8 cellular contexts compared by ENCODE assay signal in genomic region chr14:100192250-100192671, GRCh38. TPM values are rescaled to one million over a fixed set of nuclear protein-coding genes. Genes with fewer than 3 reads are reported as not detected.
DNase-seq lines count a peak whose midpoint lies in the region; ATAC-seq and TF ChIP-seq lines count a peak whose summit lies in the region.

No MANE protein-coding gene starts in this region.

- H3K36me3 Mint-ChIP-seq in HFFc6 (ENCODE audit: low read depth), result no peaks in the 10 kb centered on the region
- no peaks in the 10 kb centered on the region for H3K36me3 Mint-ChIP-seq in activated T-helper 1 cell treated with anti-CD3 and anti-CD28 coated beads, Interleukin-12 subunit alpha, Interleukin-12 subunit beta, Interleukin-2, Interleukin-4 antibody, amounts not matched to agents 30 ng/mL and 10 ng/mL and 1 ng/mL, durations not matched to agents 14 hours and 24 hours and 36 hours (ENCODE audit: low read depth)
- H3K36me3 Mint-ChIP-seq in stimulated activated effector memory CD8-positive, alpha-beta T cell treated with anti-CD3 and anti-CD28 coated beads, Interleukin-12 subunit alpha, Interleukin-12 subunit beta, amount 100 ng/mL, for 72 hours, result peaks cover 7% of the 10 kb centered on the region

- no peaks in the 10 kb centered on the region; the same call in none of the 2 replicates for H3K27me3 Mint-ChIP-seq in HFFc6 (ENCODE audit: insufficient read depth)
- H3K27me3 Mint-ChIP-seq in activated T-helper 1 cell treated with anti-CD3 and anti-CD28 coated beads, Interleukin-12 subunit alpha, Interleukin-12 subunit beta, Interleukin-2, Interleukin-4 antibody, amounts not matched to agents 30 ng/mL and 10 ng/mL and 1 ng/mL, durations not matched to agents 14 hours and 24 hours and 36 hours (ENCODE audit: insufficient read depth), result no peaks in the 10 kb centered on the region

- H3K36me3 ChIP-seq in right atrium auricular region, result no peaks in the 10 kb centered on the region

- no peaks in the 10 kb centered on the region for H3K27me3 ChIP-seq in right atrium auricular region

- H3K4me3 Mint-ChIP-seq in HFFc6, result peak overlapping the region; percentile 65
- peak overlapping the region; percentile 60 for H3K4me3 Mint-ChIP-seq in activated T-helper 1 cell treated with anti-CD3 and anti-CD28 coated beads, Interleukin-12 subunit alpha, Interleukin-12 subunit beta, Interleukin-2, Interleukin-4 antibody, amounts not matched to agents 30 ng/mL and 10 ng/mL and 1 ng/mL, durations not matched to agents 14 hours and 24 hours and 36 hours
- H3K4me3 Mint-ChIP-seq in stimulated activated effector memory CD8-positive, alpha-beta T cell treated with anti-CD3 and anti-CD28 coated beads, Interleukin-12 subunit alpha, Interleukin-12 subunit beta, amount 100 ng/mL, for 72 hours, result peak overlapping the region; percentile 78

- intact Hi-C loops in activated T-helper 1 cell treated with anti-CD3 and anti-CD28 coated beads, Interleukin-12 subunit alpha, Interleukin-12 subunit beta, Interleukin-2, Interleukin-4 antibody, amounts not matched to agents 30 ng/mL and 10 ng/mL and 1 ng/mL, durations not matched to agents 14 hours and 24 hours and 36 hours (cut with micrococcal nuclease), result loop anchor here (2.0 to 10.0 kb wide), 2 partner anchors 123 to 587 kb away; partner anchors contain the start of gene CCDC85C

- no peaks in the 10 kb centered on the region for H3K9me3 ChIP-seq in right atrium auricular region

- ATAC-seq in stimulated activated effector memory CD8-positive, alpha-beta T cell treated with anti-CD3 and anti-CD28 coated beads, Interleukin-12 subunit alpha, Interleukin-12 subunit beta, amount 100 ng/mL, for 72 hours, result no peak
- ATAC-seq in GM21717 (IDR thresholded peaks at IDR 0.05; ENCODE audit: unreplicated experiment), result no peak
- ATAC-seq in GM21737 (IDR thresholded peaks at IDR 0.05; ENCODE audit: unreplicated experiment), result no peak

- H3K9me3 Mint-ChIP-seq in HFFc6, result no peaks in the 10 kb centered on the region
- no peaks in the 10 kb centered on the region for H3K9me3 Mint-ChIP-seq in activated T-helper 1 cell treated with anti-CD3 and anti-CD28 coated beads, Interleukin-12 subunit alpha, Interleukin-12 subunit beta, Interleukin-2, Interleukin-4 antibody, amounts not matched to agents 30 ng/mL and 10 ng/mL and 1 ng/mL, durations not matched to agents 14 hours and 24 hours and 36 hours
- H3K9me3 Mint-ChIP-seq in stimulated activated effector memory CD8-positive, alpha-beta T cell treated with anti-CD3 and anti-CD28 coated beads, Interleukin-12 subunit alpha, Interleukin-12 subunit beta, amount 100 ng/mL, for 72 hours, result no peaks in the 10 kb centered on the region

- no peak for DNase-seq in HFFc6
- DNase-seq in activated T-helper 1 cell treated with anti-CD3 and anti-CD28 coated beads, Interleukin-12 subunit alpha, Interleukin-12 subunit beta, Interleukin-2, Interleukin-4 antibody, amounts not matched to agents 30 ng/mL and 10 ng/mL and 1 ng/mL, durations not matched to agents 14 hours and 24 hours and 36 hours (ENCODE audit: low spot score), result peak; percentile 4
- DNase-seq in right atrium auricular region (ENCODE audit: low spot score), result no peak
- DNase-seq in stimulated activated effector memory CD8-positive, alpha-beta T cell treated with anti-CD3 and anti-CD28 coated beads, Interleukin-12 subunit alpha, Interleukin-12 subunit beta, amount 100 ng/mL, for 72 hours (ENCODE audit: low spot score in 2 of 2), result peak in 1 of 2 donors; percentile 74
- no peak for DNase-seq in amniotic stem cell (lab: John Stamatoyannopoulos, UW)
- DNase-seq in NCI-H748 (lab: John Stamatoyannopoulos, UW; ENCODE audit: unreplicated experiment), result no peak

- H3K27ac Mint-ChIP-seq in HFFc6, result peak overlapping the region; percentile 72
- peak overlapping the region; percentile 52 for H3K27ac Mint-ChIP-seq in activated T-helper 1 cell treated with anti-CD3 and anti-CD28 coated beads, Interleukin-12 subunit alpha, Interleukin-12 subunit beta, Interleukin-2, Interleukin-4 antibody, amounts not matched to agents 30 ng/mL and 10 ng/mL and 1 ng/mL, durations not matched to agents 14 hours and 24 hours and 36 hours
- H3K27ac Mint-ChIP-seq in stimulated activated effector memory CD8-positive, alpha-beta T cell treated with anti-CD3 and anti-CD28 coated beads, Interleukin-12 subunit alpha, Interleukin-12 subunit beta, amount 100 ng/mL, for 72 hours, result peak overlapping the region; percentile 95

- peaks cover 5% of the 10 kb centered on the region; the same call in 1 of the 2 replicates for H3K4me1 Mint-ChIP-seq in HFFc6 (ENCODE audit: low read depth)
- H3K4me1 Mint-ChIP-seq in activated T-helper 1 cell treated with anti-CD3 and anti-CD28 coated beads, Interleukin-12 subunit alpha, Interleukin-12 subunit beta, Interleukin-2, Interleukin-4 antibody, amounts not matched to agents 30 ng/mL and 10 ng/mL and 1 ng/mL, durations not matched to agents 14 hours and 24 hours and 36 hours (ENCODE audit: low read depth), result peaks cover 6% of the 10 kb centered on the region
- peaks cover 8% of the 10 kb centered on the region for H3K4me1 Mint-ChIP-seq in stimulated activated effector memory CD8-positive, alpha-beta T cell treated with anti-CD3 and anti-CD28 coated beads, Interleukin-12 subunit alpha, Interleukin-12 subunit beta, amount 100 ng/mL, for 72 hours

- H3K4me3 ChIP-seq in right atrium auricular region, result peak overlapping the region; percentile 32 to 57

- H3K27ac ChIP-seq in right atrium auricular region, result peak overlapping the region; percentile 89 to 90

- H3K4me1 ChIP-seq in right atrium auricular region, result peaks cover 0 to 18% of the 10 kb centered on the region in 2 donors

- no peak for TF ChIP-seq CTCF in HFFc6 (IDR thresholded peaks at IDR 0.05)
- no peak for TF ChIP-seq CTCF in right atrium auricular region (IDR thresholded peaks at IDR 0.05)

RNA-seq across cellular contexts. Expression of gene DEGS2, which starts 32.8 kb away (rescaled TPM):
- not detected for total RNA-seq in HFFc6 (2021; fragmentation: NEBNext Ultra II Directional; extraction: Animal tissue kit (Norgen Biotek cat#: 25700))
- 0.31 and 1.1 TPM in 2 replicates for total RNA-seq in activated T-helper 1 cell treated with anti-CD3 and anti-CD28 coated beads, Interleukin-12 subunit alpha, Interleukin-12 subunit beta, Interleukin-2, Interleukin-4 antibody, amounts not matched to agents 30 ng/mL and 10 ng/mL and 1 ng/mL, durations not matched to agents 14 hours and 24 hours and 36 hours
- total RNA-seq in right atrium auricular region, result not detected

RNA-seq across cellular contexts. Expression of gene YY1, which starts 46.7 kb away (rescaled TPM):
- 10 to 100 TPM; 57.0 to 70.8 (median 68.1) TPM for total RNA-seq in HFFc6 (2021; fragmentation: NEBNext Ultra II Directional; extraction: Animal tissue kit (Norgen Biotek cat#: 25700))
- 109 and 110 TPM in 2 replicates for total RNA-seq in activated T-helper 1 cell treated with anti-CD3 and anti-CD28 coated beads, Interleukin-12 subunit alpha, Interleukin-12 subunit beta, Interleukin-2, Interleukin-4 antibody, amounts not matched to agents 30 ng/mL and 10 ng/mL and 1 ng/mL, durations not matched to agents 14 hours and 24 hours and 36 hours
- 10 to 100 TPM; 31.3 to 36.3 TPM for total RNA-seq in right atrium auricular region
